ENCODE assay signal across 22 cellular contexts in the genomic region with DNA sequence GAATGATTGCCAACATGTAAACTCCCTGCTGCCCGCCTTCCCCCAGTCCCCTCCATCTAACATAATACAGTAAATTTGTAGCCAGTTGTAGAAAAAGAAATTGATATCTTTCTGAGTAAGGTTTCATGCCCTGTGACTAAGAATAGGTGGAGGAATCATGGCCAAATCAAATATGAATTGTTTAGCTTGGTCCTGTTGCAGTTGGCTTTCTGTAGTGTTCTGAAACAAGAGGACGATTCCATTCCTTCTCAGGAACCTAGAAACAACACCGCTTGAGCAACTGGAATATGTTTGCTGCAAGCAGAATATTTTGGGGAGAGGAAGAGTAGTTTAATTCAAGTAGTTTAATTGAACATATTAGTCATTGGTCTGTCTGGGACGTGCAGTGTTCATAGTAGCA. TPM values are rescaled to one million over a fixed set of nuclear protein-coding genes. Genes with fewer than 3 reads are reported as not detected.
DNase-seq lines count a peak whose midpoint lies in the region; ATAC-seq, FAIRE-seq and TF ChIP-seq lines count a peak whose summit lies in the region.
"Had no signal": no experiment of that assay in that cellular context is flagged by ENCODE, and none has a peak within 500 bp of the region (broad histone marks: within the 10 kb centered on the region; RNA-seq: fewer than 3 reads in every experiment).

No MANE protein-coding gene starts in this region.

- DNase-seq in H54 (ENCODE audit: insufficient read length, low spot score) (no peak), SK-N-MC (ENCODE audit: low read depth, low spot score) (no peak), fibroblast of gingiva (ENCODE audit: low read depth) (peak; percentile 77), sciatic nerve (ENCODE audit: low spot score) (no peak), germinal center (ENCODE audit: low spot score) (no peak), OCI-M1 (lab: John Stamatoyannopoulos, UW) (no peak), Right ventricle myocardium superior (no peak)
- DNase-seq: CD4-positive, alpha-beta T cell; DMS153; GDM1; H9; Kasumi-1; MM.1S; NCI-H1092; NCI-H146; NCI-H2029 treated with DMSO at 0.1 percent for 48 hours; NCI-H2171; SHP77 treated with DMSO at 0.1 percent for 48 hours had no signal

- ATAC-seq in sciatic nerve (peak; percentile 86), Right ventricle myocardium superior (ENCODE audit: poor library complexity) (no peak)

- FAIRE-seq in H54 (lab: Jason Lieb, UNC): peak; percentile 6
- FAIRE-seq: A549 had no signal

- no peak overlapping the region for H3K4me3 ChIP-seq in SK-N-MC
- H3K4me3 ChIP-seq: A549 had no signal

- peaks cover 14% of the 10 kb centered on the region for H3K36me3 ChIP-seq in SK-N-MC (ENCODE audit: insufficient read depth, low read length)

- peak overlapping the region; percentile 21; the same call in 1 of the 2 replicates for H3K27ac ChIP-seq in SK-N-MC
- H3K27ac ChIP-seq: A549 had no signal

- TF ChIP-seq POLR2A in H54 (IDR thresholded peaks at IDR 0.05; ENCODE audit: low read depth, low read length): no peak

- no peaks in the 10 kb centered on the region for H3K9me3 ChIP-seq in SK-N-MC (ENCODE audit: low read depth, low read length)
- H3K9me3 ChIP-seq: A549 had no signal

- H3K9ac ChIP-seq in SK-N-MC (ENCODE audit: insufficient read length): no peak overlapping the region

- intact Hi-C loops in sciatic nerve (cut with DNase I) (no loop called here), Right ventricle myocardium superior (cut with DNase I) (no loop called here)

RNA-seq across cellular contexts. Expression of a gene that starts 7.0 kb away (rescaled TPM):
- total RNA-seq in sciatic nerve: 3.7 TPM
- total RNA-seq in Right ventricle myocardium superior: not detected
- total RNA-seq: CD4-positive, alpha-beta T cell; Daoy; H9; NCI-H460; OCI-LY7 had no signal

RNA-seq across cellular contexts. Expression of a gene that starts 48.1 kb away (rescaled TPM):
- total RNA-seq in sciatic nerve (not detected), Right ventricle myocardium superior (0.56 TPM)
- total RNA-seq: Daoy, NCI-H460 had no signal

RNA-seq across cellular contexts. Expression of a gene that starts 48.8 kb away (rescaled TPM):
- total RNA-seq in sciatic nerve (30.2 TPM), Right ventricle myocardium superior (11.4 TPM)
